2 cellular contexts compared by ENCODE assay signal in genomic region chr5:65893749-65894430, GRCh38.
TF ChIP-seq lines count a peak whose summit lies in the region.

No MANE protein-coding gene starts in this region.

TF ChIP-seq in GM23338, 12 proteins besides CTCF, POLR2A, EP300 and RAD21 (continued from another document):
- TF ChIP-seq ZNF462 (CRISPR knock-in tag; IDR thresholded peaks at IDR 0.05) (no peak), POLR2AphosphoS5 (IDR thresholded peaks at IDR 0.05; ENCODE audit: low read depth) (no peak), ZNF114 (CRISPR knock-in tag; IDR thresholded peaks at IDR 0.05) (no peak), NANOG (IDR thresholded peaks at IDR 0.05; ENCODE audit: borderline replicate concordance) (no peak), REST (IDR thresholded peaks at IDR 0.05; ENCODE audit: unreplicated experiment) (no peak)

TF ChIP-seq in WTC11, 78 proteins besides CTCF, POLR2A, EP300 and RAD21 (continued from another document):
- TF ChIP-seq USF1 (CRISPR knock-in tag; IDR thresholded peaks at IDR 0.05): no peak
TF ChIP-seq in WTC11: peak in this region for 0.
